In genomic region chr6:138722425-138723371, GRCh38 we compare ENCODE assay signal across 11 cellular contexts. TPM values are rescaled to one million over a fixed set of nuclear protein-coding genes. Genes with fewer than 3 reads are reported as not detected.
DNase-seq lines count a peak whose midpoint lies in the region; ATAC-seq and TF ChIP-seq lines count a peak whose summit lies in the region.
"Had no signal": no experiment of that assay in that cellular context is flagged by ENCODE, and none has a peak within 500 bp of the region (broad histone marks: within the 10 kb centered on the region; RNA-seq: fewer than 3 reads in every experiment).

No MANE protein-coding gene starts in this region.

- H3K27ac ChIP-seq in psoas muscle: no peak overlapping the region
- H3K27ac ChIP-seq: SJCRH30 had no signal

- intact Hi-C loops in psoas muscle (cut with DNase I): no loop called here

- DNase-seq in CMK (ENCODE audit: low read depth): peak; percentile 64
- DNase-seq in adipocyte (ENCODE audit: low read depth): peak; percentile 33
- peak; percentile 22 to 77 for DNase-seq in lung microvascular endothelial cell (ENCODE audit: low read depth in 2 of 2)
- DNase-seq in NCI-H524 (lab: John Stamatoyannopoulos, UW): no peak
- no peak for DNase-seq in psoas muscle
- DNase-seq in NCI-H1105 treated with DMSO at 0.1 percent for 48 hours (lab: John Stamatoyannopoulos, UW): no peak
- DNase-seq: H9, naive B cell had no signal

- ATAC-seq in HG03342 (IDR thresholded peaks at IDR 0.05; ENCODE audit: unreplicated experiment) (peak; percentile 43), HG03460 (IDR thresholded peaks at IDR 0.05; ENCODE audit: unreplicated experiment) (no peak), psoas muscle (no peak)

- H3K9me3 ChIP-seq in adipocyte (ENCODE audit: control insufficient read depth, low read length) (no peaks in the 10 kb centered on the region), psoas muscle (no peaks in the 10 kb centered on the region)
- H3K9me3 ChIP-seq: SJCRH30 had no signal

- 80 to 86% (median 84%) methylated on average over 4 of the region's 4 CpGs for WGBS in psoas muscle, 3 donors

- H3K36me3 ChIP-seq in adipocyte (ENCODE audit: control insufficient read depth, insufficient read depth, low read length, severe bottlenecking): no peaks in the 10 kb centered on the region
- H3K36me3 ChIP-seq in psoas muscle (ENCODE audit: insufficient read depth in 1 of 2, low read depth in 1 of 2): no peaks in the 10 kb centered on the region
- H3K36me3 ChIP-seq: SJCRH30 had no signal

- H3K4me1 ChIP-seq in adipocyte (ENCODE audit: control insufficient read depth, insufficient read depth, low read length): peaks cover 32% of the 10 kb centered on the region
- no peaks in the 10 kb centered on the region for H3K4me1 ChIP-seq in psoas muscle

- H3K27me3 ChIP-seq in adipocyte (replicated peaks; ENCODE audit: control insufficient read depth, insufficient read depth, low read length) (no peaks in the 10 kb centered on the region), psoas muscle (ENCODE audit: insufficient read depth in 3 of 3, low read length in 2 of 3) (no peaks in the 10 kb centered on the region)
- H3K27me3 ChIP-seq: SJCRH30 had no signal

- TF ChIP-seq CTCF in psoas muscle (IDR thresholded peaks at IDR 0.05): no peak

- H3K4me3 ChIP-seq in adipocyte (ENCODE audit: low read length) (no peak overlapping the region), psoas muscle (no peak overlapping the region)
- H3K4me3 ChIP-seq: SJCRH30 had no signal

- H3K9ac ChIP-seq in adipocyte (ENCODE audit: low read length): no peak overlapping the region

RNA-seq across cellular contexts. Expression of gene CCDC28A, which starts 50.9 kb away (rescaled TPM):
- total RNA-seq in lung microvascular endothelial cell (13.7 and 16.6 TPM in 2 replicates), psoas muscle (1 to 10 TPM; 4.7 to 6.7 (median 5.3) TPM)
- 1 to 10 TPM; 5.1 to 5.7 (median 5.6) TPM for polyA plus RNA-seq in psoas muscle

Comparison
In these comparisons a context has a peak if more than half of its experiments do, and no peak if none do; other contexts are left out.
1. DNase-seq: peak in CMK (single experiment), adipocyte (single experiment) and lung microvascular endothelial cell (2 of 2); none in NCI-H524 (0 of 2), psoas muscle (0 of 2) and NCI-H1105 treated with DMSO at 0.1 percent for 48 hours (single experiment).